Comparison of ENCODE assay signal across 8 cellular contexts in the genomic region with DNA sequence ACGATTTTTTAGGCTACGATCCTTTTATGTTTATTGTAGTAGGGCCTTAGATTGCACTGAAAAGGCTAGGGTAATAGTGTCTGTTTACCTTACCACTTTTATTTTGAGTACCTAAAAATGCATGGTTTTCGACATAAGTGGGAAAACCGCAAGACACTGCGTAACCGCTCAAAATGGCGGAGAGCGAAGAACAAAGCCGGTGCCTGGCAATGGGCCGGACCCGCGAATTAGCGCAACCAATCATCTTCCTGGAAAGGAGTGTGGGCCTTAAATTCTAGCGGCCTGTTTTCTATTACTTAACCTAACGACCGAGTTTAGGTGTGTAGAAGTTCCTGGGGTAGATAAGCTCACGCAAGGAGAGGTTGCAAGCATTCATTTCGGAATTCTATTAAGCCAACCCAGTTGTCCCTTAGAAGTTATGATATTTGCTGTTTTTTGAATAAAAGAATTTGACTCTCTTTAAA.
DNase-seq lines count a peak whose midpoint lies in the region; ATAC-seq and TF ChIP-seq lines count a peak whose summit lies in the region.

No MANE protein-coding gene starts in this region.

- H3K9me3 ChIP-seq in BE2C (no peaks in the 10 kb centered on the region), OCI-LY7 (ENCODE audit: low read length) (no peaks in the 10 kb centered on the region)

- H3K79me2 ChIP-seq in OCI-LY7 (ENCODE audit: insufficient read depth, low read depth, low read length) = no peaks in the 10 kb centered on the region; the same call in 1 of the 2 replicates

- no peak overlapping the region for H3K4me3 Mint-ChIP-seq in activated T-cell treated with anti-CD3 and anti-CD28 coated beads, Interleukin-2, amount 50 U/mL, for 72 hours
- no peak overlapping the region for H3K4me3 Mint-ChIP-seq in natural killer cell treated with Interleukin-12 subunit alpha and Interleukin-12 subunit beta and Interleukin-15 and Interleukin-18, amount 100 ng/mL, for 72 hours

- no peak overlapping the region for H3K27ac Mint-ChIP-seq in activated T-cell treated with anti-CD3 and anti-CD28 coated beads, Interleukin-2, amount 50 U/mL, for 72 hours
- H3K27ac Mint-ChIP-seq in natural killer cell treated with Interleukin-12 subunit alpha and Interleukin-12 subunit beta and Interleukin-15 and Interleukin-18, amount 100 ng/mL, for 72 hours = no peak overlapping the region

- no TSS peak for BruUV-seq in OCI-LY7 (replicated peaks; lab: Mats Ljungman, UMichigan)

- DNase-seq in BE2C (peak; percentile 87), OCI-LY7 (ENCODE audit: low spot score) (peak; percentile 92), fibroblast of pulmonary artery (ENCODE audit: low read depth) (peak; percentile 95)
- peak; percentile 91 for DNase-seq in Jurkat, Clone E6-1 (ENCODE audit: low read depth, low spot score)
- peak; percentile 82 to 84 for DNase-seq in activated T-cell treated with anti-CD3 and anti-CD28 coated beads, Interleukin-2, amount 50 U/mL, for 72 hours
- peak; percentile 91 for DNase-seq in natural killer cell treated with Interleukin-12 subunit alpha and Interleukin-12 subunit beta and Interleukin-15 and Interleukin-18, amount 100 ng/mL, for 72 hours (ENCODE audit: low spot score)

- H3K9me2 ChIP-seq in OCI-LY7 (ENCODE audit: insufficient read depth, low read length) = no peaks in the 10 kb centered on the region

- H3K27me3 Mint-ChIP-seq in activated T-cell treated with anti-CD3 and anti-CD28 coated beads, Interleukin-2, amount 50 U/mL, for 72 hours (ENCODE audit: low read depth) = no peaks in the 10 kb centered on the region
- no peaks in the 10 kb centered on the region for H3K27me3 Mint-ChIP-seq in natural killer cell treated with Interleukin-12 subunit alpha and Interleukin-12 subunit beta and Interleukin-15 and Interleukin-18, amount 100 ng/mL, for 72 hours

- H3K27me3 ChIP-seq in BE2C = no peaks in the 10 kb centered on the region

- no peak overlapping the region for H2AFZ ChIP-seq in OCI-LY7 (ENCODE audit: low read length)

- H3K4me3 ChIP-seq in BE2C (ENCODE audit: low read depth, low read length) (peak overlapping the region; percentile 82), OCI-LY7 (ENCODE audit: low read depth, low read length, poor library complexity, severe bottlenecking) (peak overlapping the region; percentile 79), fibroblast of pulmonary artery (replicated peaks; ENCODE audit: low read depth, low read length) (peak overlapping the region; percentile 92)
- peak overlapping the region; percentile 65 for H3K4me3 ChIP-seq in Jurkat, Clone E6-1 (ENCODE audit: low read length)

- H3K36me3 ChIP-seq in BE2C (no peaks in the 10 kb centered on the region), OCI-LY7 (ENCODE audit: insufficient read depth, low read length) (no peaks in the 10 kb centered on the region)

- intact Hi-C loops in OCI-LY7 (cut with micrococcal nuclease; ENCODE audit: unreplicated experiment) = no loop called here

- no peaks in the 10 kb centered on the region for H3K36me3 Mint-ChIP-seq in activated T-cell treated with anti-CD3 and anti-CD28 coated beads, Interleukin-2, amount 50 U/mL, for 72 hours (ENCODE audit: insufficient read depth in 2 of 2)
- H3K36me3 Mint-ChIP-seq in natural killer cell treated with Interleukin-12 subunit alpha and Interleukin-12 subunit beta and Interleukin-15 and Interleukin-18, amount 100 ng/mL, for 72 hours = no peaks in the 10 kb centered on the region

- H3K4me1 ChIP-seq in BE2C = no peaks in the 10 kb centered on the region
- peaks cover 63% of the 10 kb centered on the region for H3K4me1 ChIP-seq in OCI-LY7 (ENCODE audit: insufficient read depth, low read length, poor library complexity, severe bottlenecking)

- no peaks in the 10 kb centered on the region for H4K20me1 ChIP-seq in OCI-LY7 (ENCODE audit: insufficient read depth, low read length)

- TF ChIP-seq CTCF in BE2C (IDR thresholded peaks at IDR 0.05; ENCODE audit: low read depth, low read length) = no peak
- no peak for TF ChIP-seq CTCF in OCI-LY7 (conservative IDR thresholded peaks at IDR 0.05; ENCODE audit: low read length)
- TF ChIP-seq CTCF in fibroblast of pulmonary artery (IDR thresholded peaks at IDR 0.05; ENCODE audit: low read length, missing control alignments) = no peak

- H3K4me2 ChIP-seq in OCI-LY7 (ENCODE audit: low read length) = peak overlapping the region; percentile 98

- CTCF ChIA-PET in OCI-LY7 (lab: Charles Lee; ENCODE audit: unreplicated experiment) = no interaction called here

- H3K27ac ChIP-seq in OCI-LY7 (ENCODE audit: low read depth, low read length, poor library complexity, severe bottlenecking) = peak overlapping the region; percentile 93
- peak overlapping the region; percentile 94 for H3K27ac ChIP-seq in temporal lobe (ENCODE audit: low read depth, low read length)

- peak; percentile 40 for ATAC-seq in GM19395 (IDR thresholded peaks at IDR 0.05; ENCODE audit: unreplicated experiment)
- ATAC-seq in activated T-cell treated with anti-CD3 and anti-CD28 coated beads, Interleukin-2, amount 50 U/mL, for 72 hours (replicated peaks in 1 of 2) = peak; percentile 53 to 54
- ATAC-seq in natural killer cell treated with Interleukin-12 subunit alpha and Interleukin-12 subunit beta and Interleukin-15 and Interleukin-18, amount 100 ng/mL, for 72 hours = peak; percentile 81 to 83

- peaks cover 15% of the 10 kb centered on the region for H3K4me1 Mint-ChIP-seq in activated T-cell treated with anti-CD3 and anti-CD28 coated beads, Interleukin-2, amount 50 U/mL, for 72 hours (ENCODE audit: low read depth)
- peaks cover 11 to 15% of the 10 kb centered on the region in 2 donors for H3K4me1 Mint-ChIP-seq in natural killer cell treated with Interleukin-12 subunit alpha and Interleukin-12 subunit beta and Interleukin-15 and Interleukin-18, amount 100 ng/mL, for 72 hours (ENCODE audit: low read depth in 2 of 2)

- POLR2A ChIA-PET in OCI-LY7 (lab: Charles Lee) = interaction anchor here (0.5 to 22.5 kb wide), 20 partner anchors 9 to 1688 kb away, joined by 3 to 505 read pairs (median 4); a partner anchor contains a TSS

- H3K9me3 Mint-ChIP-seq in activated T-cell treated with anti-CD3 and anti-CD28 coated beads, Interleukin-2, amount 50 U/mL, for 72 hours = no peaks in the 10 kb centered on the region
- H3K9me3 Mint-ChIP-seq in natural killer cell treated with Interleukin-12 subunit alpha and Interleukin-12 subunit beta and Interleukin-15 and Interleukin-18, amount 100 ng/mL, for 72 hours = no peaks in the 10 kb centered on the region

Comparison
In these comparisons a context has a peak if more than half of its experiments do, and no peak if none do; other contexts are left out.
1. Peak in every context shown above with its lines: DNase-seq, ATAC-seq, H3K4me3 ChIP-seq and H3K27ac ChIP-seq.